In the genomic region with DNA sequence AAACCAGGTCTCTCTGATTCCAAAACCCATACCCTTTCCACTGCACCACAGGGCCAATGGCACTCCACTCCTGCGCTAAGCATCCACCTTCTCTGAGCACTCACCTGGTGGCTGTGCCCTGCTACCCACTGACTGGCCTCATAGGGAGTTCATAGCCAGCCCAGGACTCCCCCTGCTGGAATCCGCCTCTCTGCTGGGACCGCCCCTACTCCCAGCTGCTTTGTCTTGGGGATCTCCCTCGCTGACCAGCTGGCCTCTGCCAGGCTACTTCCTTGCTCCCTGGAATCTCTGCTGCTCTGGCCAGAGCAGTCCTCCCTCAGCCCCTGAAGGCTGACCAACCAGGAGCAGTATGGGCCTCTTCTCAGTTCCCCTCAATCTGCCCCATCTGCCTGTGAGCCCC, we compare ENCODE assay signal across 8 cellular contexts.
DNase-seq lines count a peak whose midpoint lies in the region; ATAC-seq and TF ChIP-seq lines count a peak whose summit lies in the region.

No MANE protein-coding gene starts in this region.

- H3K27me3 ChIP-seq in foreskin keratinocyte: no peaks in the 10 kb centered on the region
- H3K27me3 ChIP-seq in effector memory CD4-positive, alpha-beta T cell (replicated peaks; ENCODE audit: control insufficient read depth, insufficient read depth, low read length, poor library complexity, severe bottlenecking): no peaks in the 10 kb centered on the region

- TF ChIP-seq CTCF in foreskin keratinocyte (conservative IDR thresholded peaks at IDR 0.05): peak; percentile 24

- H3K4me3 ChIP-seq in effector memory CD4-positive, alpha-beta T cell (ENCODE audit: insufficient read depth, low read depth, low read length, poor library complexity, severe bottlenecking): no peak overlapping the region

- DNase-seq in Daoy (ENCODE audit: low read depth) (peak; percentile 21), foreskin keratinocyte (no peak), DMS153 treated with DMSO at 0.1 percent for 48 hours (lab: John Stamatoyannopoulos, UW; ENCODE audit: unreplicated experiment) (no peak), NCI-H1436 (lab: John Stamatoyannopoulos, UW) (no peak)
- DNase-seq in activated naive CD4-positive, alpha-beta T cell (lab: John Stamatoyannopoulos, UW): no peak
- no peak for DNase-seq in effector memory CD4-positive, alpha-beta T cell

- H3K9me3 ChIP-seq in effector memory CD4-positive, alpha-beta T cell (ENCODE audit: control insufficient read depth, low read length): no peaks in the 10 kb centered on the region

- H3K36me3 ChIP-seq in effector memory CD4-positive, alpha-beta T cell (ENCODE audit: control insufficient read depth, insufficient read depth, low read length): no peaks in the 10 kb centered on the region

- no peaks in the 10 kb centered on the region for H3K4me1 ChIP-seq in foreskin keratinocyte
- no peaks in the 10 kb centered on the region for H3K4me1 ChIP-seq in effector memory CD4-positive, alpha-beta T cell (ENCODE audit: control insufficient read depth, insufficient read depth, low read length, poor library complexity, severe bottlenecking)

- ATAC-seq in GM19467 (IDR thresholded peaks at IDR 0.05; ENCODE audit: unreplicated experiment) (peak; percentile 79), HG03442 (IDR thresholded peaks at IDR 0.05; ENCODE audit: unreplicated experiment) (peak; percentile 96), foreskin keratinocyte (peak; percentile 68)

- no peak overlapping the region for H3K27ac ChIP-seq in foreskin keratinocyte
- no peak overlapping the region for H3K27ac ChIP-seq in effector memory CD4-positive, alpha-beta T cell (ENCODE audit: insufficient read depth, low read length, poor library complexity, severe bottlenecking)
